In genomic region chr5:194603-195209, GRCh38 we compare ENCODE assay signal across 21 cellular contexts. TPM values are rescaled to one million over a fixed set of nuclear protein-coding genes. Genes with fewer than 3 reads are reported as not detected.
"Had no signal": no experiment of that assay in that cellular context is flagged by ENCODE, and none has a peak within 500 bp of the region (broad histone marks: within the 10 kb centered on the region; RNA-seq: fewer than 3 reads in every experiment).

No MANE protein-coding gene starts in this region.

- H3K4me3 ChIP-seq: dorsolateral prefrontal cortex, thyroid gland, uterus had no signal

- H3K27me3 ChIP-seq: thyroid gland, uterus had no signal

- H3K9me3 ChIP-seq: thyroid gland, uterus had no signal

- H3K27ac ChIP-seq: dorsolateral prefrontal cortex, thyroid gland, uterus had no signal

- H3K36me3 ChIP-seq: thyroid gland, uterus had no signal

- DNase-seq: activated CD4-positive, alpha-beta T cell treated with anti-CD3 and anti-CD28 coated beads, Interleukin-2, amount 50 U/mL, for 1 hour; activated CD8-positive, alpha-beta memory T cell treated with anti-CD3 and anti-CD28 coated beads for 24 hours; activated naive CD4-positive, alpha-beta T cell treated with anti-CD3 and anti-CD28 coated beads, Interleukin-2, amount 10 ng/mL, durations not matched to agents 7 days and 5 days; endodermal cell; hypothalamus; stimulated activated CD4-positive, alpha-beta T cell treated with anti-CD3 and anti-CD28 coated beads, Interleukin-2, amount 100 ng/mL, for 48 hours; T-cell; T-helper 9 cell; thyroid gland; uterus had no signal

- H3K4me1 ChIP-seq: uterus had no signal

- ATAC-seq: stimulated activated memory B cell treated with anti-CD40 and anti-IgM and Interleukin-4, amounts not matched to agents 10 μg/mL and 1 μg/mL and 100 μg/mL, for 72 hours; T-cell had no signal

RNA-seq across cellular contexts. Expression of gene LRRC14B, which starts 3.4 kb away (rescaled TPM):
- total RNA-seq: activated T-helper 1 cell treated with anti-CD3 and anti-CD28 coated beads, Interleukin-12 subunit alpha, Interleukin-12 subunit beta, Interleukin-2, Interleukin-4 antibody, amounts not matched to agents 30 ng/mL and 10 ng/mL and 1 ng/mL, durations not matched to agents 14 hours and 24 hours and 36 hours; astrocyte; bronchial epithelial cell; endodermal cell; epithelial cell of proximal tubule; kidney epithelial cell; lower leg skin; mesenteric fat pad; omental fat pad; pulmonary artery endothelial cell; T-cell; thyroid gland; uterus had no signal
